Comparison of ENCODE assay signal across 18 cellular contexts in genomic region chr4:90753068-90753467, GRCh38.
"Had no signal": no experiment of that assay in that cellular context is flagged by ENCODE, and none has a peak within 500 bp of the region (broad histone marks: within the 10 kb centered on the region; RNA-seq: fewer than 3 reads in every experiment).

No MANE protein-coding gene starts in this region.

- H3K36me3 ChIP-seq: colonic mucosa, esophagus muscularis mucosa, gastroesophageal sphincter, heart left ventricle, left lung, lower lobe of right lung had no signal

- H3K27me3 ChIP-seq: colonic mucosa, dorsolateral prefrontal cortex, esophagus muscularis mucosa, foreskin keratinocyte, gastroesophageal sphincter, heart left ventricle, hepatocyte, left lung had no signal

- ATAC-seq: foreskin keratinocyte; gastroesophageal sphincter; heart left ventricle; left cardiac atrium; left lung; left ventricle myocardium superior; lower lobe of right lung; naive thymus-derived CD4-positive, alpha-beta T cell had no signal

- H3K4me3 Mint-ChIP-seq: naive thymus-derived CD4-positive, alpha-beta T cell had no signal

- H3K4me3 ChIP-seq: colonic mucosa, dorsolateral prefrontal cortex, esophagus muscularis mucosa, gastroesophageal sphincter, heart left ventricle, hepatocyte, left lung, lower lobe of right lung had no signal

- H3K79me2 ChIP-seq: hepatocyte had no signal

- H3K36me3 Mint-ChIP-seq: naive thymus-derived CD4-positive, alpha-beta T cell had no signal

- H3K4me1 Mint-ChIP-seq: naive thymus-derived CD4-positive, alpha-beta T cell had no signal

- H3K4me1 ChIP-seq: colonic mucosa, esophagus muscularis mucosa, foreskin keratinocyte, gastroesophageal sphincter, heart left ventricle, left lung, lower lobe of right lung had no signal

- H3K4me2 ChIP-seq: hepatocyte had no signal

- H3K27ac Mint-ChIP-seq: naive thymus-derived CD4-positive, alpha-beta T cell had no signal

- H3K27ac ChIP-seq: colonic mucosa, dorsolateral prefrontal cortex, esophagus muscularis mucosa, foreskin keratinocyte, gastroesophageal sphincter, heart left ventricle, hepatocyte, left lung, lower lobe of right lung had no signal

- DNase-seq: colonic mucosa; dermis blood vessel endothelial cell; dorsolateral prefrontal cortex; effector CD4-positive, alpha-beta T cell; effector memory CD4-positive, alpha-beta T cell; foreskin keratinocyte; heart left ventricle; hypothalamus; left cardiac atrium; left lung; left ventricle myocardium superior; lower lobe of right lung; mesenchymal stem cell; midbrain; naive thymus-derived CD4-positive, alpha-beta T cell had no signal

- H3K27me3 Mint-ChIP-seq: naive thymus-derived CD4-positive, alpha-beta T cell had no signal
